10 cellular contexts compared by ENCODE assay signal in genomic region chr12:92041742-92042141, GRCh38.
DNase-seq lines count a peak whose midpoint lies in the region; ATAC-seq, FAIRE-seq and TF ChIP-seq lines count a peak whose summit lies in the region.
"Had no signal": no experiment of that assay in that cellular context is flagged by ENCODE, and none has a peak within 500 bp of the region (broad histone marks: within the 10 kb centered on the region; RNA-seq: fewer than 3 reads in every experiment).

No MANE protein-coding gene starts in this region.

- H3K4me2 ChIP-seq in PC-3 (ENCODE audit: low read length) (peak overlapping the region; percentile 48; the same call in 1 of the 2 replicates), Karpas-422 (ENCODE audit: low read depth, low read length, poor library complexity, severe bottlenecking) (no peak overlapping the region)

- H3K4me3 ChIP-seq in PC-3 (ENCODE audit: low read length) (no peak overlapping the region), epithelial cell of esophagus (ENCODE audit: low read length) (no peak overlapping the region), Karpas-422 (ENCODE audit: low read length) (no peak overlapping the region), A673 (ENCODE audit: low read depth, low read length, poor library complexity, severe bottlenecking) (no peak overlapping the region)
- H3K4me3 ChIP-seq: sigmoid colon had no signal

- H3F3A ChIP-seq in PC-3 (ENCODE audit: low read length, unreplicated experiment): no peaks in the 10 kb centered on the region

- H3K27ac ChIP-seq in PC-3 (ENCODE audit: low read length): peak overlapping the region; percentile 41
- no peak overlapping the region for H3K27ac ChIP-seq in Karpas-422 (ENCODE audit: low read length)
- H3K27ac ChIP-seq in A673 (ENCODE audit: low read depth, low read length, poor library complexity, severe bottlenecking): no peak overlapping the region
- H3K27ac ChIP-seq: sigmoid colon had no signal

- POLR2A ChIA-PET in PC-3 (lab: Charles Lee; ENCODE audit: unreplicated experiment): interaction anchor here (0.6 kb wide), 1 partner anchor 1400 kb away, joined by 3 read pairs; the partner anchor contains the start of gene UBE2N
- POLR2A ChIA-PET in A673 (lab: Charles Lee; ENCODE audit: low non-redundant PET): no interaction called here

- peak; percentile 93 for ATAC-seq in PC-3

- intact Hi-C loops in PC-3 (cut with micrococcal nuclease) (loop anchor here (5.0 kb wide), 1 partner anchor 96 kb away; no protein-coding TSS in a partner anchor), A673 (cut with micrococcal nuclease; ENCODE audit: unreplicated experiment) (no loop called here), head of caudate nucleus (cut with DNase I) (no loop called here)

- BruUV-seq in PC-3 (replicated peaks; lab: Mats Ljungman, UMichigan) (no TSS peak), A673 (replicated peaks; lab: Mats Ljungman, UMichigan) (no TSS peak)

- H3K36me3 ChIP-seq in PC-3 (ENCODE audit: low read depth, low read length): no peaks in the 10 kb centered on the region
- no peaks in the 10 kb centered on the region for H3K36me3 ChIP-seq in Karpas-422 (ENCODE audit: insufficient read depth, low read length)
- no peaks in the 10 kb centered on the region for H3K36me3 ChIP-seq in A673 (ENCODE audit: insufficient read depth, low read length, poor library complexity, severe bottlenecking)
- H3K36me3 ChIP-seq: sigmoid colon had no signal

- H3K79me2 ChIP-seq in PC-3 (ENCODE audit: low read length): no peaks in the 10 kb centered on the region
- H3K79me2 ChIP-seq in Karpas-422 (ENCODE audit: low read length): no peaks in the 10 kb centered on the region

- no peaks in the 10 kb centered on the region for H4K20me1 ChIP-seq in PC-3 (ENCODE audit: low read length)
- no peaks in the 10 kb centered on the region for H4K20me1 ChIP-seq in Karpas-422 (ENCODE audit: insufficient read depth, low read depth, low read length)

- DNase-seq in DMS153 (lab: John Stamatoyannopoulos, UW) (peak; percentile 59), GM12891 (ENCODE audit: insufficient read length, low spot score) (no peak), PC-3 (peak; percentile 79), epithelial cell of esophagus (ENCODE audit: low read depth) (peak; percentile 89), Karpas-422 (no peak), A673 (ENCODE audit: low spot score) (no peak), head of caudate nucleus (no peak)
- DNase-seq: NCI-H345, SIG-M5, sigmoid colon had no signal

- H2AFZ ChIP-seq in PC-3 (ENCODE audit: low read length): peak overlapping the region; percentile 49; the same call in 1 of the 2 replicates
- H2AFZ ChIP-seq in Karpas-422 (ENCODE audit: low read length): no peak overlapping the region

- H3K27me3 ChIP-seq in PC-3 (ENCODE audit: low read length) (no peaks in the 10 kb centered on the region), Karpas-422 (ENCODE audit: low read length) (no peaks in the 10 kb centered on the region), A673 (replicated peaks; ENCODE audit: insufficient read depth, low read depth, low read length, poor library complexity) (no peaks in the 10 kb centered on the region)
- H3K27me3 ChIP-seq: sigmoid colon had no signal

- TF ChIP-seq CTCF in PC-3 (conservative IDR thresholded peaks at IDR 0.05; ENCODE audit: low read depth, low read length) (no peak), epithelial cell of esophagus (IDR thresholded peaks at IDR 0.05; ENCODE audit: insufficient read depth, low read depth, low read length, missing control alignments) (peak; percentile 23), A673 (conservative IDR thresholded peaks at IDR 0.05; ENCODE audit: low read depth, low read length) (no peak)

- CTCF ChIA-PET in PC-3 (lab: Charles Lee): interaction anchor here (0.5 kb wide), 1 partner anchor 85 kb away, joined by 5 read pairs; no protein-coding TSS in a partner anchor
- CTCF ChIA-PET in A673 (lab: Charles Lee): no interaction called here

- H3K4me1 ChIP-seq in PC-3 (ENCODE audit: insufficient read depth, low read length) (peaks cover 23% of the 10 kb centered on the region), Karpas-422 (ENCODE audit: low read length) (no peaks in the 10 kb centered on the region), A673 (ENCODE audit: insufficient read depth, low read length, poor library complexity, severe bottlenecking) (no peaks in the 10 kb centered on the region)

- FAIRE-seq in GM12891 (lab: Jason Lieb, UNC): peak; percentile 26

- TF ChIP-seq POLR2A in GM12891 (IDR thresholded peaks at IDR 0.05; ENCODE audit: low read depth, low read length): no peak

- H3K9ac ChIP-seq in PC-3 (ENCODE audit: low read length): no peak overlapping the region
- no peak overlapping the region for H3K9ac ChIP-seq in Karpas-422 (ENCODE audit: low read length)

- H3K9me2 ChIP-seq in PC-3 (replicated peaks; ENCODE audit: low read length) (no peaks in the 10 kb centered on the region), Karpas-422 (replicated peaks; ENCODE audit: insufficient read depth, low read length) (no peaks in the 10 kb centered on the region)

- H3K9me3 ChIP-seq in PC-3 (ENCODE audit: low read length): no peaks in the 10 kb centered on the region
- no peaks in the 10 kb centered on the region for H3K9me3 ChIP-seq in Karpas-422 (ENCODE audit: low read length)
- H3K9me3 ChIP-seq in A673 (ENCODE audit: low read depth, low read length, poor library complexity, severe bottlenecking): no peaks in the 10 kb centered on the region
- H3K9me3 ChIP-seq: sigmoid colon had no signal

TF ChIP-seq in GM12891, 5 proteins besides CTCF, POLR2A, EP300 and RAD21:
- TF ChIP-seq PAX5 (IDR thresholded peaks at IDR 0.05; ENCODE audit: insufficient read depth, low read length, severe bottlenecking) (no peak), POU2F2 (IDR thresholded peaks at IDR 0.05; ENCODE audit: low read depth, low read length) (no peak), POLR2AphosphoS5 (IDR thresholded peaks at IDR 0.05; ENCODE audit: low read depth, low read length) (no peak), TAF1 (IDR thresholded peaks at IDR 0.05; ENCODE audit: low read depth, low read length) (no peak), SPI1 (IDR thresholded peaks at IDR 0.05; ENCODE audit: low read depth, low read length) (no peak)

Comparison
In these comparisons a context has a peak if more than half of its experiments do, and no peak if none do; other contexts are left out.
1. DNase-seq: peak in DMS153 (single experiment), PC-3 (single experiment) and epithelial cell of esophagus (single experiment); none in GM12891 (single experiment), Karpas-422 (single experiment), A673 (single experiment) and head of caudate nucleus (0 of 42).